Comparison of ENCODE assay signal across 23 cellular contexts in the genomic region with DNA sequence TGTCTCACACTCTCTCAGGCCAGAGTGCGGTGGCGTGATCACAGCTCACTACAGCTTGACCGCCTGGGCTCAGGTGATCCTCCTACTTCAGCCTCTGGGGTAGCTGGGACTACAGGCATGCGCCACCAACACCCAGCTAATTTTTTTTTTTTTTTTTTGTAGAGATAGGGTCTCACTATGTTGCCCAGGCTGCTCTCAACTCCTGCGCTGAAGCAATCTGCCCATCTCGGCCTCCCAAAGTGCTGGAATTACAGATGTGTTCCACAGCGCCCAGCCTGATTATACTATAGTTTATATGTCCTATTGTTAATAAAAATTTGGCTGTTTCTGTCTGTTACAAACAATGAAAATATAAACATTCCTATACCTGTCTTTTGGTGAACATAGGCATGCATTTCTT.
"Had no signal": no experiment of that assay in that cellular context is flagged by ENCODE, and none has a peak within 500 bp of the region (broad histone marks: within the 10 kb centered on the region; RNA-seq: fewer than 3 reads in every experiment).

No MANE protein-coding gene starts in this region.

- H3K4me1 ChIP-seq: prostate gland had no signal

- H3K9me3 ChIP-seq: neutrophil, pancreas, prostate gland, right lobe of liver, sigmoid colon, stomach, thoracic aorta, thyroid gland, tibial nerve, upper lobe of right lung, uterus had no signal

- H3K36me3 ChIP-seq: neutrophil, pancreas, prostate gland, right lobe of liver, sigmoid colon, stomach, thoracic aorta, thyroid gland, tibial nerve, upper lobe of right lung, uterus had no signal

- ATAC-seq: naive thymus-derived CD4-positive, alpha-beta T cell; natural killer cell; pancreas; right cardiac atrium; right lobe of liver; stimulated activated effector memory CD8-positive, alpha-beta T cell treated with anti-CD3 and anti-CD28 coated beads, Interleukin-12 subunit alpha, Interleukin-12 subunit beta, amount 100 ng/mL, for 72 hours; stimulated activated naive B cell treated with anti-CD40 and anti-IgM and Interleukin-4, amounts not matched to agents 10 μg/mL and 1 μg/mL and 100 μg/mL, for 72 hours; upper lobe of right lung had no signal

- DNase-seq: naive thymus-derived CD4-positive, alpha-beta T cell; natural killer cell; nucleus accumbens; pancreas; right cardiac atrium; right lobe of liver; sigmoid colon; small intestine; stimulated activated CD4-positive, alpha-beta T cell treated with anti-CD3 and anti-CD28 coated beads, Interleukin-15, amount 100 ng/mL, for 24 hours; stimulated activated CD4-positive, alpha-beta T cell treated with anti-CD3 and anti-CD28 coated beads, Interleukin-2, amount 100 ng/mL, for 24 hours; stimulated activated CD4-positive, alpha-beta T cell treated with anti-CD3 and anti-CD28 coated beads, Interleukin-2, amount 100 ng/mL, for 48 hours; stimulated activated CD4-positive, alpha-beta T cell treated with anti-CD3 and anti-CD28 coated beads, Interleukin-4, amount 100 ng/mL, for 24 hours; stimulated activated naive B cell treated with anti-CD40 and anti-IgM and Interleukin-4, amounts not matched to agents 10 μg/mL and 1 μg/mL and 100 μg/mL, for 72 hours; stimulated activated naive CD4-positive, alpha-beta T cell treated with Interleukin-2 at 50 U/mL for 16 hours; stomach; thyroid gland; upper lobe of right lung; uterus had no signal

- H3K27me3 ChIP-seq: neutrophil, pancreas, right lobe of liver, sigmoid colon, stomach, thyroid gland, tibial nerve, upper lobe of right lung, uterus had no signal

- H3K27ac ChIP-seq: neutrophil, pancreas, prostate gland, right lobe of liver, sigmoid colon, thoracic aorta, thyroid gland, tibial nerve, upper lobe of right lung, uterus had no signal

- H3K4me3 ChIP-seq: pancreas, prostate gland, right lobe of liver, sigmoid colon, stomach, thoracic aorta, thyroid gland, tibial nerve, upper lobe of right lung, uterus had no signal
